In the genomic region with DNA sequence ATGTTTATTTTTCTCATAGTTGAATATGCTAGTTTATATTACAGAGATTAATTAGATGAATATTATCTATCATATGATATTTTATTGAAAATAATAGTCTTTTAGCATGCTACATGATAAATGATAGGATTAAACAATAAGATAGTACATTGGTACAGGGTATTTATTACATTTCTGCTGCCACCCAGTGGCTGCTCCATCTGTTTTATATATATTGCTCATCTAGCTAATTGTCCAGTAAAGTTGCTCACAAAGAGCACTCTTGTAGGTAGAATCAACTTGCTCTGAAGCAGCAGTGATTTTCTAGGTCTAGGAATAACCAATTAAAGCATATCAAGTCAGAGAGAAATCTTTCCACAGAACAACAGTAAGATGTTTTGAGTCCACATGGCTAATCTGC, we compare ENCODE assay signal across 8 cellular contexts.
DNase-seq lines count a peak whose midpoint lies in the region; ATAC-seq, FAIRE-seq and TF ChIP-seq lines count a peak whose summit lies in the region.

No MANE protein-coding gene starts in this region.

- FAIRE-seq in frontal cortex (lab: Jason Lieb, UNC): peak; percentile 72

- H3K27me3 ChIP-seq in Panc1 (ENCODE audit: control insufficient read depth, insufficient read depth, low read length): no peaks in the 10 kb centered on the region

- TF ChIP-seq CTCF in 22Rv1 (IDR thresholded peaks at IDR 0.05) (peak; percentile 76), Panc1 (IDR thresholded peaks at IDR 0.05) (peak; percentile 61; the same call in 1 of the 2 replicates)

- H3K36me3 ChIP-seq in Panc1 (ENCODE audit: control insufficient read depth, insufficient read depth, low read length): no peaks in the 10 kb centered on the region

- no peaks in the 10 kb centered on the region for H3K4me1 ChIP-seq in Panc1 (ENCODE audit: control insufficient read depth, insufficient read depth, low read length)

- ATAC-seq in GM21723 (IDR thresholded peaks at IDR 0.05; ENCODE audit: unreplicated experiment) (peak; percentile 51), Panc1 (peak; percentile 82; the same call in 1 of the 2 replicates), GM21528 (IDR thresholded peaks at IDR 0.05; ENCODE audit: low FRiP score, unreplicated experiment) (no peak), GM21526 (IDR thresholded peaks at IDR 0.05; ENCODE audit: low FRiP score, unreplicated experiment) (no peak)

- H3K9me3 ChIP-seq in Panc1 (ENCODE audit: control insufficient read depth, insufficient read depth, low read depth, low read length): no peaks in the 10 kb centered on the region

- H3K27ac ChIP-seq in 22Rv1: no peak overlapping the region
- H3K27ac ChIP-seq in Panc1 (ENCODE audit: low read length): no peak overlapping the region

- in situ Hi-C loops in Panc1 (cut with HindIII; ENCODE audit: low pct_unique_long_range_greater_than_20kb, low sequenced_read_pairs): no loop called here

- DNase-seq in Panc1 (ENCODE audit: low read depth, low spot score) (no peak), frontal cortex (ENCODE audit: low spot score in 2 of 2) (no peak), mesenteric fat pad (ENCODE audit: low spot score) (no peak), HK-2 (ENCODE audit: unreplicated experiment) (no peak)

- CTCF ChIA-PET in Panc1 (lab: Charles Lee): interaction anchor here (1.1 kb wide), 1 partner anchor 529 kb away, joined by 6 read pairs; no protein-coding TSS in a partner anchor

- POLR2A ChIA-PET in Panc1 (lab: Charles Lee): no interaction called here

- intact Hi-C loops in Panc1 (cut with micrococcal nuclease; ENCODE audit: unreplicated experiment): loop anchor here (5.0 kb wide), 1 partner anchor 529 kb away; no protein-coding TSS in a partner anchor

- H3K4me3 ChIP-seq in Panc1 (ENCODE audit: low read depth in 2 of 2, low read length in 2 of 2): no peak overlapping the region

- BruUV-seq in Panc1 (replicated peaks; lab: Mats Ljungman, UMichigan): no TSS peak

Comparison
In these comparisons a context has a peak if more than half of its experiments do, and no peak if none do; other contexts are left out.
1. ATAC-seq: peak in GM21723 (single experiment) and Panc1 (single experiment); none in GM21528 (single experiment) and GM21526 (single experiment).